In genomic region chr21:31459457-31459856, GRCh38 we compare ENCODE assay signal across 1 cellular context.
TF ChIP-seq lines count a peak whose summit lies in the region.

No MANE protein-coding gene starts in this region.

TF ChIP-seq in HCT116, 20 proteins besides CTCF, POLR2A, EP300 and RAD21:
- TF ChIP-seq EZH2 (IDR thresholded peaks at IDR 0.05) (no peak), CEBPB (IDR thresholded peaks at IDR 0.05; ENCODE audit: low read depth) (no peak), EZH2phosphoT487 (IDR thresholded peaks at IDR 0.05; ENCODE audit: borderline replicate concordance) (no peak), CBX3 (IDR thresholded peaks at IDR 0.05; ENCODE audit: low read depth) (no peak), ZNF274 (IDR thresholded peaks at IDR 0.05; ENCODE audit: low read depth, low read length) (no peak), ATF3 (IDR thresholded peaks at IDR 0.05) (no peak), SP1 (IDR thresholded peaks at IDR 0.05; ENCODE audit: low read depth) (no peak), TCF7L2 (IDR thresholded peaks at IDR 0.05; ENCODE audit: borderline replicate concordance, extremely low read depth, insufficient read depth, insufficient read length) (no peak), FOSL1 (IDR thresholded peaks at IDR 0.05; ENCODE audit: low read depth) (no peak), ZFX (IDR thresholded peaks at IDR 0.05) (no peak), POLR2AphosphoS5 (IDR thresholded peaks at IDR 0.05; ENCODE audit: low read depth, low read length) (no peak), ZBTB33 (IDR thresholded peaks at IDR 0.05; ENCODE audit: extremely low read depth, insufficient replicate concordance, low read length) (no peak), YY1 (IDR thresholded peaks at IDR 0.05; ENCODE audit: extremely low read depth, insufficient replicate concordance, low read depth, low read length) (no peak), ELF1 (IDR thresholded peaks at IDR 0.05; ENCODE audit: borderline replicate concordance, low read depth) (no peak), MAX (IDR thresholded peaks at IDR 0.05) (no peak), SRF (IDR thresholded peaks at IDR 0.05; ENCODE audit: low read depth) (no peak)
